Comparison of ENCODE assay signal across 2 cellular contexts in the genomic region with DNA sequence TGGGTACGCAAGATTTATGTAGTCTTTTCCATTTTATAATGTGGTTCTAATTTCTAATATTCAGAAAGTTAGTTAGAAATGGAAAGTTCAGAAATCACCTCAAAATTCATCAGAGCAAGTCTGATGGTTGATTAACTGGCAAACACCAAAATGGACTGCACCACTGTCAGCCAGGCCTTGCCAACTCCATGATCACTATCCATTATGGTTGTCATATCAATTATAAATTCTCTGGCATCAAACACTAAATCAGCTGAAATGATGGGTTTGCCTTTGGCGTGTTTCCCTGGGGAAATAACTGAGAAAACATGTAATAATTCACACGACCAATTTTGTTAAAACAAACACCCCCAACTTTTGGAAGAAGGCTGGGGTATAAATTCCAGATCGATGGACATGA.
TF ChIP-seq lines count a peak whose summit lies in the region.

No MANE protein-coding gene starts in this region.

TF ChIP-seq in IMR-90, 13 proteins besides CTCF, POLR2A, EP300 and RAD21:
- TF ChIP-seq NFE2L2 (IDR thresholded peaks at IDR 0.05; ENCODE audit: low read depth, low read length) (no peak), MAZ (IDR thresholded peaks at IDR 0.05; ENCODE audit: borderline replicate concordance, low read depth, low read length) (no peak), CHD1 (IDR thresholded peaks at IDR 0.05; ENCODE audit: low read depth, low read length) (no peak), BHLHE40 (IDR thresholded peaks at IDR 0.05; ENCODE audit: low read depth, low read length) (no peak), RFX5 (IDR thresholded peaks at IDR 0.05; ENCODE audit: low read depth, low read length) (no peak)
- TF ChIP-seq, protein P1, sequence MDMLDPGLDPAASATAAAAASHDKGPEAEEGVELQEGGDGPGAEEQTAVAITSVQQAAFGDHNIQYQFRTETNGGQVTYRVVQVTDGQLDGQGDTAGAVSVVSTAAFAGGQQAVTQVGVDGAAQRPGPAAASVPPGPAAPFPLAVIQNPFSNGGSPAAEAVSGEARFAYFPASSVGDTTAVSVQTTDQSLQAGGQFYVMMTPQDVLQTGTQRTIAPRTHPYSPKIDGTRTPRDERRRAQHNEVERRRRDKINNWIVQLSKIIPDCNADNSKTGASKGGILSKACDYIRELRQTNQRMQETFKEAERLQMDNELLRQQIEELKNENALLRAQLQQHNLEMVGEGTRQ (IDR thresholded peaks at IDR 0.05; ENCODE audit: low read depth, low read length), result no peak

TF ChIP-seq in SK-N-SH, 30 proteins besides CTCF, POLR2A, EP300 and RAD21:
- TF ChIP-seq TEAD4 (IDR thresholded peaks at IDR 0.05; ENCODE audit: borderline replicate concordance, insufficient read depth) (no peak), SMC3 (IDR thresholded peaks at IDR 0.05; ENCODE audit: low read depth, low read length) (no peak), NFIC (IDR thresholded peaks at IDR 0.05; ENCODE audit: borderline replicate concordance) (peak; percentile 21; the same call in 1 of the 2 replicates), FOSL2 (IDR thresholded peaks at IDR 0.05; ENCODE audit: borderline replicate concordance, low read depth) (no peak)
- TF ChIP-seq, protein P2, sequence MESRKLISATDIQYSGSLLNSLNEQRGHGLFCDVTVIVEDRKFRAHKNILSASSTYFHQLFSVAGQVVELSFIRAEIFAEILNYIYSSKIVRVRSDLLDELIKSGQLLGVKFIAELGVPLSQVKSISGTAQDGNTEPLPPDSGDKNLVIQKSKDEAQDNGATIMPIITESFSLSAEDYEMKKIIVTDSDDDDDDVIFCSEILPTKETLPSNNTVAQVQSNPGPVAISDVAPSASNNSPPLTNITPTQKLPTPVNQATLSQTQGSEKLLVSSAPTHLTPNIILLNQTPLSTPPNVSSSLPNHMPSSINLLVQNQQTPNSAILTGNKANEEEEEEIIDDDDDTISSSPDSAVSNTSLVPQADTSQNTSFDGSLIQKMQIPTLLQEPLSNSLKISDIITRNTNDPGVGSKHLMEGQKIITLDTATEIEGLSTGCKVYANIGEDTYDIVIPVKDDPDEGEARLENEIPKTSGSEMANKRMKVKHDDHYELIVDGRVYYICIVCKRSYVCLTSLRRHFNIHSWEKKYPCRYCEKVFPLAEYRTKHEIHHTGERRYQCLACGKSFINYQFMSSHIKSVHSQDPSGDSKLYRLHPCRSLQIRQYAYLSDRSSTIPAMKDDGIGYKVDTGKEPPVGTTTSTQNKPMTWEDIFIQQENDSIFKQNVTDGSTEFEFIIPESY (IDR thresholded peaks at IDR 0.05; ENCODE audit: borderline replicate concordance, low read depth), result no peak
- TF ChIP-seq, protein P1 (IDR thresholded peaks at IDR 0.05; ENCODE audit: borderline replicate concordance, low read depth, low read length), result no peak
- TF ChIP-seq, protein P3, sequence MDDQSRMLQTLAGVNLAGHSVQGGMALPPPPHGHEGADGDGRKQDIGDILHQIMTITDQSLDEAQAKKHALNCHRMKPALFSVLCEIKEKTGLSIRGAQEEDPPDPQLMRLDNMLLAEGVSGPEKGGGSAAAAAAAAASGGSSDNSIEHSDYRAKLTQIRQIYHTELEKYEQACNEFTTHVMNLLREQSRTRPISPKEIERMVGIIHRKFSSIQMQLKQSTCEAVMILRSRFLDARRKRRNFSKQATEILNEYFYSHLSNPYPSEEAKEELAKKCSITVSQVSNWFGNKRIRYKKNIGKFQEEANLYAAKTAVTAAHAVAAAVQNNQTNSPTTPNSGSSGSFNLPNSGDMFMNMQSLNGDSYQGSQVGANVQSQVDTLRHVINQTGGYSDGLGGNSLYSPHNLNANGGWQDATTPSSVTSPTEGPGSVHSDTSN (IDR thresholded peaks at IDR 0.05), result peak; percentile 72
- TF ChIP-seq, protein P4, sequence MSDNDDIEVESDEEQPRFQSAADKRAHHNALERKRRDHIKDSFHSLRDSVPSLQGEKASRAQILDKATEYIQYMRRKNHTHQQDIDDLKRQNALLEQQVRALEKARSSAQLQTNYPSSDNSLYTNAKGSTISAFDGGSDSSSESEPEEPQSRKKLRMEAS (IDR thresholded peaks at IDR 0.05; ENCODE audit: low read depth), result no peak
